Comparison of ENCODE assay signal across 12 cellular contexts in genomic region chr7:81469299-81470083, GRCh38.
DNase-seq lines count a peak whose midpoint lies in the region; ATAC-seq and TF ChIP-seq lines count a peak whose summit lies in the region.
"Had no signal": no experiment of that assay in that cellular context is flagged by ENCODE, and none has a peak within 500 bp of the region (broad histone marks: within the 10 kb centered on the region; RNA-seq: fewer than 3 reads in every experiment).

No MANE protein-coding gene starts in this region.

- POLR2A ChIA-PET in naive thymus-derived CD8-positive, alpha-beta T cell (lab: Charles Lee): no interaction called here

- no peaks in the 10 kb centered on the region for H3K27me3 Mint-ChIP-seq in glutamatergic neuron (ENCODE audit: unreplicated experiment)
- no peaks in the 10 kb centered on the region for H3K27me3 Mint-ChIP-seq in T-helper 17 cell
- H3K27me3 Mint-ChIP-seq in naive thymus-derived CD8-positive, alpha-beta T cell: peaks cover 0 to 8% (median 4%) of the 10 kb centered on the region in 5 donors
- H3K27me3 Mint-ChIP-seq: B cell had no signal

- DNase-seq in glutamatergic neuron: no peak
- no peak for DNase-seq in sciatic nerve (ENCODE audit: low spot score)
- no peak for DNase-seq in HuH-7.5 (ENCODE audit: low spot score)
- DNase-seq in T-helper 17 cell: no peak
- no peak for DNase-seq in naive thymus-derived CD8-positive, alpha-beta T cell
- DNase-seq: activated effector memory CD4-positive, alpha-beta T cell treated with Interleukin-2 at 50 U/mL for 16 hours had no signal

- H3K36me3 Mint-ChIP-seq in glutamatergic neuron (ENCODE audit: unreplicated experiment): no peaks in the 10 kb centered on the region
- no peaks in the 10 kb centered on the region for H3K36me3 Mint-ChIP-seq in T-helper 17 cell (ENCODE audit: low read depth)
- no peaks in the 10 kb centered on the region for H3K36me3 Mint-ChIP-seq in naive thymus-derived CD8-positive, alpha-beta T cell

- peaks cover 2% of the 10 kb centered on the region for H3K9me3 ChIP-seq in T-helper 17 cell (ENCODE audit: control insufficient read depth, low read length, poor library complexity, severe bottlenecking)
- H3K9me3 ChIP-seq: esophagus muscularis mucosa, testis had no signal

- H3K27ac Mint-ChIP-seq in glutamatergic neuron (ENCODE audit: unreplicated experiment) (peak overlapping the region; percentile 30), T-helper 17 cell (no peak overlapping the region)
- H3K27ac Mint-ChIP-seq in naive thymus-derived CD8-positive, alpha-beta T cell: no peak overlapping the region
- H3K27ac Mint-ChIP-seq: B cell had no signal

- intact Hi-C loops in sciatic nerve (cut with DNase I): no loop called here

- no peaks in the 10 kb centered on the region for H3K9me3 Mint-ChIP-seq in glutamatergic neuron (ENCODE audit: unreplicated experiment)
- H3K9me3 Mint-ChIP-seq in naive thymus-derived CD8-positive, alpha-beta T cell: no peaks in the 10 kb centered on the region

- H3K4me3 Mint-ChIP-seq in glutamatergic neuron (ENCODE audit: unreplicated experiment) (no peak overlapping the region), T-helper 17 cell (no peak overlapping the region)
- H3K4me3 Mint-ChIP-seq in naive thymus-derived CD8-positive, alpha-beta T cell: no peak overlapping the region
- H3K4me3 Mint-ChIP-seq: B cell had no signal

- H3K4me1 Mint-ChIP-seq in glutamatergic neuron (ENCODE audit: low read depth, unreplicated experiment): peaks cover 14% of the 10 kb centered on the region
- H3K4me1 Mint-ChIP-seq in T-helper 17 cell: no peaks in the 10 kb centered on the region
- peaks cover 0 to 1% (median 0%) of the 10 kb centered on the region in 4 donors for H3K4me1 Mint-ChIP-seq in naive thymus-derived CD8-positive, alpha-beta T cell
- H3K4me1 Mint-ChIP-seq: B cell had no signal

- TF ChIP-seq CTCF in glutamatergic neuron (IDR thresholded peaks at IDR 0.05; ENCODE audit: partially characterized antibody, unreplicated experiment): no peak

- ATAC-seq in GM19395 (IDR thresholded peaks at IDR 0.05; ENCODE audit: unreplicated experiment) (peak; percentile 28), HG03565 (IDR thresholded peaks at IDR 0.05; ENCODE audit: unreplicated experiment) (peak; percentile 10), sciatic nerve (peak; percentile 59), T-helper 17 cell (no peak), HG02884 (IDR thresholded peaks at IDR 0.05; ENCODE audit: unreplicated experiment) (no peak)
- no peak for ATAC-seq in naive thymus-derived CD8-positive, alpha-beta T cell

Comparison
In these comparisons a context has a peak if more than half of its experiments do, and no peak if none do; other contexts are left out.
1. ATAC-seq: peak in GM19395 (single experiment), HG03565 (single experiment) and sciatic nerve (single experiment); none in T-helper 17 cell (single experiment), HG02884 (single experiment) and naive thymus-derived CD8-positive, alpha-beta T cell (0 of 2).